In the genomic region with DNA sequence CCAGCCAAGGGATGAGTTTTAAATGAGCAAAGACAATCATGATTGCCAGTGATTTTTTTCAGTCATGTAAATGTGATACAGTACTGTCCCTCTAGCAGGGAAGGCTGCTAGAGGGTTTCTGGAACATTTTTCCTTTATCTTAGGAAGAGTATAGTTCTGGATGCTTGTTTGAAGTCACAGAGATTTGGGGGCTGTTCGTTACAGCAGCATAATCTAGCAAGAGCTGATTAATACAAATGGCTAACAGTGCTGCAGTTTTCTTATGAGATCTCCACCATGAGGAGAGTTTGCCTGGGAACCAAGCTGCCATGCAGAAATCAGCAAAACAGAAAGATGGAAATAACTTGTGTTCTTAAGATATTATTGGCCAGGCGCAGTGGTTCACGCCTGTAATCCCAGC, we compare ENCODE assay signal across 28 cellular contexts. TPM values are rescaled to one million over a fixed set of nuclear protein-coding genes. Genes with fewer than 3 reads are reported as not detected.
"Had no signal": no experiment of that assay in that cellular context is flagged by ENCODE, and none has a peak within 500 bp of the region (broad histone marks: within the 10 kb centered on the region; RNA-seq: fewer than 3 reads in every experiment).

No MANE protein-coding gene starts in this region.

- H3K36me3 ChIP-seq: stomach, suprapubic skin, thoracic aorta, thyroid gland, tibial artery, tibial nerve, transverse colon, upper lobe of left lung, upper lobe of right lung, uterus, vagina had no signal

- H3K27ac ChIP-seq: stomach, suprapubic skin, testis, thoracic aorta, thyroid gland, tibial artery, tibial nerve, transverse colon, upper lobe of left lung, upper lobe of right lung, uterus, vagina had no signal

- H3K4me3 ChIP-seq: stomach, suprapubic skin, testis, thoracic aorta, thyroid gland, tibial artery, tibial nerve, transverse colon, upper lobe of left lung, upper lobe of right lung, uterus, vagina had no signal

- H3K4me1 ChIP-seq: stomach, suprapubic skin, testis, tibial artery, tibial nerve, transverse colon, upper lobe of right lung, uterus, vagina had no signal

- DNase-seq: stimulated activated CD4-positive, alpha-beta T cell treated with anti-CD3 and anti-CD28 coated beads, Interleukin-2, amount 100 ng/mL, for 48 hours; stimulated activated CD4-positive, alpha-beta T cell treated with anti-CD3 and anti-CD28 coated beads, Interleukin-4, amount 100 ng/mL, for 1 hour; stimulated activated CD4-positive, alpha-beta T cell treated with anti-CD3 and anti-CD28 coated beads, Interleukin-4, amount 100 ng/mL, for 24 hours; stimulated activated CD4-positive, alpha-beta T cell treated with anti-CD3 and anti-CD28 coated beads, Interleukin-4, amount 100 ng/mL, for 4 hours; stimulated activated CD8-positive, alpha-beta memory T cell treated with anti-CD3 and anti-CD28 coated beads, Interleukin-4, amount 100 ng/mL, for 48 hours; stimulated activated naive B cell treated with anti-CD40 and anti-IgM and Interleukin-4, amounts not matched to agents 10 μg/mL and 1 μg/mL and 100 μg/mL, for 72 hours; stimulated activated naive CD4-positive, alpha-beta T cell; stimulated activated naive CD4-positive, alpha-beta T cell treated with Interleukin-2 at 50 U/mL for 16 hours; stimulated activated naive CD8-positive, alpha-beta T cell treated with anti-CD3 and anti-CD28 coated beads, Interleukin-15, amount 100 ng/mL, for 72 hours; stimulated activated naive CD8-positive, alpha-beta T cell treated with anti-CD3 and anti-CD28 coated beads, Interleukin-15, Interleukin-2, amounts not matched to agents 100 U/mL and 50 U/mL, for 24 hours; stomach; substantia nigra; testis; thyroid gland; tibial artery; transverse colon; trophoblast cell; upper lobe of left lung; upper lobe of right lung; uterus had no signal

- ATAC-seq: stimulated activated effector memory CD8-positive, alpha-beta T cell treated with anti-CD3 and anti-CD28 coated beads, Interleukin-12 subunit alpha, Interleukin-12 subunit beta, amount 100 ng/mL, for 72 hours; stimulated activated memory B cell treated with anti-CD40 and anti-IgM and Interleukin-4, amounts not matched to agents 10 μg/mL and 1 μg/mL and 100 μg/mL, for 72 hours; stimulated activated naive B cell treated with anti-CD40 and anti-IgM and Interleukin-4, amounts not matched to agents 10 μg/mL and 1 μg/mL and 100 μg/mL, for 72 hours; stimulated activated naive CD8-positive, alpha-beta T cell treated with anti-CD3 and anti-CD28 coated beads, Interleukin-15, amount 100 ng/mL, for 72 hours; stimulated activated naive CD8-positive, alpha-beta T cell treated with anti-CD3 and anti-CD28 coated beads, Interleukin-15, Interleukin-2, amounts not matched to agents 100 U/mL and 50 U/mL, for 24 hours; upper lobe of right lung had no signal

- H3K9me3 ChIP-seq: stomach, suprapubic skin, testis, thoracic aorta, thyroid gland, tibial artery, tibial nerve, transverse colon, upper lobe of left lung, upper lobe of right lung, uterus, vagina had no signal

- H3K27me3 ChIP-seq: stomach, suprapubic skin, testis, thyroid gland, tibial artery, tibial nerve, transverse colon, upper lobe of left lung, upper lobe of right lung, uterus, vagina had no signal

- FAIRE-seq: urothelium cell line had no signal

RNA-seq across cellular contexts. Expression of a gene that starts 42.7 kb away (rescaled TPM):
- total RNA-seq: subcutaneous adipose tissue, vagina had no signal
